ENCODE assay signal across 17 cellular contexts in the genomic region with DNA sequence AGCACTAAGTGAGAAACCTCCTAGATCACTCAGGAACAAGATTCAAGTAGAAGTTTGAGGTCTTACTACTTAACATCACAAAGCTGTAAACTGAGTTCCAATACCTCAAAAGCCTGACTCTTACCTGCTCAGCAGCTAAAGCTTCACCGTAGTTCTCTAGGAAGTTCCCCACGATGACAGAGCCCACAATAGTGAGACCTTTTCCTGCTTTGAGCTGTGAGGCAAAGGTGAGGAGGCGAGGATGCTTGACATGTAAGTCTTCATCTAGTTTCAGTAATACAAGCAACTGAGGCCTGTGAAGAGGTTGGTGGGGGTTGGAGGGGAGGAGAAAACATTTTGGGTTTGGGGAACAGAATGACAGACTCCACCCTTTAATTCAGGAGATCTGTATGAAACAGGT. TPM values are rescaled to one million over a fixed set of nuclear protein-coding genes. Genes with fewer than 3 reads are reported as not detected.
DNase-seq lines count a peak whose midpoint lies in the region; ATAC-seq and TF ChIP-seq lines count a peak whose summit lies in the region.
"Had no signal": no experiment of that assay in that cellular context is flagged by ENCODE, and none has a peak within 500 bp of the region (broad histone marks: within the 10 kb centered on the region; RNA-seq: fewer than 3 reads in every experiment).

No MANE protein-coding gene starts in this region.

- H2AFZ ChIP-seq in PC-9: no peak overlapping the region
- H2AFZ ChIP-seq in mammary epithelial cell (ENCODE audit: low read depth, low read length): peak overlapping the region; percentile 30
- H2AFZ ChIP-seq: neural progenitor cell had no signal

- H4K20me1 ChIP-seq in PC-9 (ENCODE audit: insufficient read depth) (no peaks in the 10 kb centered on the region), mammary epithelial cell (ENCODE audit: insufficient read depth, low read length) (no peaks in the 10 kb centered on the region)

- peak overlapping the region; percentile 80 to 86 for H3K27ac Mint-ChIP-seq in activated naive CD4-positive, alpha-beta T cell treated with anti-CD3 and anti-CD28 coated beads, Interleukin-2, amount 50 U/mL, for 72 hours
- H3K27ac Mint-ChIP-seq: neural progenitor cell had no signal

- ATAC-seq in activated naive CD4-positive, alpha-beta T cell treated with anti-CD3 and anti-CD28 coated beads, Interleukin-2, amount 50 U/mL, for 72 hours: peak; percentile 66 to 76
- peak; percentile 33 for ATAC-seq in stimulated activated naive CD8-positive, alpha-beta T cell treated with anti-CD3 and anti-CD28 coated beads, Interleukin-15, Interleukin-2, amounts not matched to agents 100 U/mL and 50 U/mL, for 24 hours
- no peak for ATAC-seq in HG03432 (IDR thresholded peaks at IDR 0.05; ENCODE audit: unreplicated experiment)
- ATAC-seq in HG02840 (IDR thresholded peaks at IDR 0.05; ENCODE audit: low FRiP score, unreplicated experiment): no peak
- ATAC-seq: Panc1, psoas muscle had no signal

- TF ChIP-seq CTCF in PC-9 (conservative IDR thresholded peaks at IDR 0.05): no peak
- TF ChIP-seq CTCF in mammary epithelial cell (conservative IDR thresholded peaks at IDR 0.05 in 1 of 2, IDR thresholded peaks at IDR 0.05 in 1 of 2; ENCODE audit: extremely low read depth in 1 of 2, insufficient read depth in 1 of 2, low read depth in 1 of 2, low read length in 2 of 2): no peak

- POLR2A ChIA-PET in PC-9 (lab: Charles Lee; ENCODE audit: unreplicated experiment): no interaction called here

- in situ Hi-C loops in mammary epithelial cell (cut with MboI; ENCODE audit: low sequenced_read_pairs in 2 of 2): loop anchor here (10.0 to 25.0 kb wide), 3 partner anchors 97 to 347 kb away; a partner anchor contains a TSS

- H3K4me3 ChIP-seq in PC-9: no peak overlapping the region
- H3K4me3 ChIP-seq in mammary epithelial cell (replicated peaks in 1 of 3; ENCODE audit: insufficient read depth in 1 of 3, low read depth in 2 of 3, low read length in 3 of 3): no peak overlapping the region
- H3K4me3 ChIP-seq: neural progenitor cell, psoas muscle, skin epidermis, testis had no signal

- H3K36me3 Mint-ChIP-seq in activated naive CD4-positive, alpha-beta T cell treated with anti-CD3 and anti-CD28 coated beads, Interleukin-2, amount 50 U/mL, for 72 hours: peaks cover 4 to 8% of the 10 kb centered on the region in 2 donors

- H3F3A ChIP-seq in PC-9 (ENCODE audit: insufficient read depth, low read depth): peaks cover 17% of the 10 kb centered on the region

- peaks cover 24% of the 10 kb centered on the region for H3K4me1 ChIP-seq in PC-9 (replicated peaks; ENCODE audit: insufficient read depth)
- H3K4me1 ChIP-seq in mammary epithelial cell (ENCODE audit: insufficient read depth, low read length): peaks cover 27% of the 10 kb centered on the region
- H3K4me1 ChIP-seq: neural progenitor cell, psoas muscle, testis had no signal

- peak overlapping the region; percentile 99 for H3K27ac ChIP-seq in PC-9
- H3K27ac ChIP-seq in mammary epithelial cell (ENCODE audit: insufficient read depth, low read depth, low read length): peak overlapping the region; percentile 99
- H3K27ac ChIP-seq: neural progenitor cell, psoas muscle, testis had no signal

- DNase-seq in activated naive CD4-positive, alpha-beta T cell treated with anti-CD3 and anti-CD28 coated beads, Interleukin-2, amount 50 U/mL, for 72 hours (ENCODE audit: low spot score in 2 of 2): peak in 1 of 2 donors; percentile 29
- DNase-seq in activated naive CD4-positive, alpha-beta T cell treated with Interleukin-2 at 50 U/mL for 16 hours: no peak
- DNase-seq in PC-9 (no peak), mammary epithelial cell (no peak)
- DNase-seq in stimulated activated naive CD8-positive, alpha-beta T cell treated with anti-CD3 and anti-CD28 coated beads, Interleukin-15, Interleukin-2, amounts not matched to agents 100 U/mL and 50 U/mL, for 24 hours: no peak
- DNase-seq: amniotic stem cell; central memory CD4-positive, alpha-beta T cell; DMS79 treated with DMSO at 0.1 percent for 48 hours; erythroblast; MM.1S; psoas muscle; testis had no signal

- peaks cover 20% of the 10 kb centered on the region; the same call in 1 of the 2 replicates for H3K36me3 ChIP-seq in PC-9 (ENCODE audit: low read depth)
- H3K36me3 ChIP-seq in mammary epithelial cell (ENCODE audit: insufficient read depth, low read length): no peaks in the 10 kb centered on the region
- H3K36me3 ChIP-seq: neural progenitor cell had no signal

- CTCF ChIA-PET in PC-9 (lab: Charles Lee) (no interaction called here), mammary epithelial cell (lab: Charles Lee; ENCODE audit: low non-redundant PET) (interaction anchor here (0.7 kb wide), 1 partner anchor 102 kb away, joined by 3 read pairs; a partner anchor contains a TSS)

- no peaks in the 10 kb centered on the region for H3K27me3 ChIP-seq in PC-9 (ENCODE audit: insufficient read depth, low read depth)
- no peaks in the 10 kb centered on the region for H3K27me3 ChIP-seq in mammary epithelial cell (ENCODE audit: insufficient read depth, low read length)
- H3K27me3 ChIP-seq: neural progenitor cell, testis had no signal

- dilution Hi-C loops in mammary epithelial cell (cut with HindIII; ENCODE audit: low sequenced_read_pairs): no loop called here

- WGBS in mammary epithelial cell (ENCODE audit: low coverage, missing lambda C conversion rate): 81% methylated on average over 3 of the region's 3 CpGs

- intact Hi-C loops in PC-9 (cut with micrococcal nuclease; ENCODE audit: unreplicated experiment) (no loop called here), mammary epithelial cell (cut with micrococcal nuclease) (loop anchor here (2.0 to 10.0 kb wide), 2 partner anchors 102 to 194 kb away; a partner anchor contains a TSS)

- no peaks in the 10 kb centered on the region for H3K9me3 Mint-ChIP-seq in activated naive CD4-positive, alpha-beta T cell treated with anti-CD3 and anti-CD28 coated beads, Interleukin-2, amount 50 U/mL, for 72 hours
- H3K9me3 Mint-ChIP-seq: neural progenitor cell had no signal

- H3K79me2 ChIP-seq in PC-9 (ENCODE audit: low read depth) (no peaks in the 10 kb centered on the region), mammary epithelial cell (ENCODE audit: insufficient read depth, low read length) (no peaks in the 10 kb centered on the region)

- H3K4me2 ChIP-seq in PC-9 (peak overlapping the region; percentile 66; the same call in 1 of the 2 replicates), mammary epithelial cell (ENCODE audit: insufficient read depth, low read depth, low read length) (no peak overlapping the region)
- H3K4me2 ChIP-seq: neural progenitor cell had no signal

- no TSS peak for BruUV-seq in PC-9 (replicated peaks; lab: Mats Ljungman, UMichigan)
- no TSS peak for BruUV-seq in mammary epithelial cell (replicated peaks; lab: Mats Ljungman, UMichigan)

- no peak overlapping the region for H3K9ac ChIP-seq in mammary epithelial cell (ENCODE audit: insufficient read depth, low read length)
- H3K9ac ChIP-seq: neural progenitor cell had no signal

- no peaks in the 10 kb centered on the region for H3K9me3 ChIP-seq in PC-9 (ENCODE audit: insufficient read depth, low read depth)
- no peaks in the 10 kb centered on the region for H3K9me3 ChIP-seq in mammary epithelial cell (replicated peaks; ENCODE audit: insufficient read depth, low read length)
- H3K9me3 ChIP-seq: psoas muscle, testis had no signal

- no peaks in the 10 kb centered on the region for H3K9me2 ChIP-seq in PC-9 (ENCODE audit: insufficient read depth)

RNA-seq across cellular contexts. Expression of a gene that starts 15.7 kb away (rescaled TPM):
- total RNA-seq in activated naive CD4-positive, alpha-beta T cell treated with anti-CD3 and anti-CD28 coated beads, Interleukin-2, amount 50 U/mL, for 72 hours: 100 to 1,000 TPM in 1 of 2 donors, 10 to 100 TPM in 1; 90.4 to 107 TPM
- total RNA-seq in PC-9 (2021) (112 and 114 TPM in 2 replicates), mammary epithelial cell (100 to 1,000 TPM; 114 to 147 TPM)
- 183 TPM for polyA plus RNA-seq in mammary epithelial cell
- 63.1 TPM for polyA minus RNA-seq in mammary epithelial cell

RNA-seq across cellular contexts. Expression of a gene that starts 30.6 kb away (rescaled TPM):
- 10 to 100 TPM; 49.9 to 53.0 TPM for total RNA-seq in activated naive CD4-positive, alpha-beta T cell treated with anti-CD3 and anti-CD28 coated beads, Interleukin-2, amount 50 U/mL, for 72 hours
- total RNA-seq in PC-9 (2021) (40.4 and 40.7 TPM in 2 replicates), mammary epithelial cell (10 to 100 TPM; 50.7 to 55.8 TPM)
- 15.4 TPM for polyA plus RNA-seq in mammary epithelial cell
- 0.72 TPM for polyA minus RNA-seq in mammary epithelial cell

Comparison
In these comparisons a context has a peak if more than half of its experiments do, and no peak if none do; other contexts are left out.
1. ATAC-seq: peak in activated naive CD4-positive, alpha-beta T cell treated with anti-CD3 and anti-CD28 coated beads, Interleukin-2, amount 50 U/mL, for 72 hours (2 of 2) and stimulated activated naive CD8-positive, alpha-beta T cell treated with anti-CD3 and anti-CD28 coated beads, Interleukin-15, Interleukin-2, amounts not matched to agents 100 U/mL and 50 U/mL, for 24 hours (single experiment); none in HG03432 (single experiment) and HG02840 (single experiment).